Comparison of ENCODE assay signal across 1 cellular context in genomic region chr22:27628891-27629631, GRCh38.
TF ChIP-seq lines count a peak whose summit lies in the region.

No MANE protein-coding gene starts in this region.

TF ChIP-seq in HCT116, 20 proteins besides CTCF, POLR2A, EP300 and RAD21 (continued from another document):
- TF ChIP-seq JUND (IDR thresholded peaks at IDR 0.05) (no peak), EZH2 (IDR thresholded peaks at IDR 0.05) (no peak), EGR1 (IDR thresholded peaks at IDR 0.05; ENCODE audit: low read depth) (peak; percentile 50; the same call in 1 of the 2 replicates), TCF7L2 (IDR thresholded peaks at IDR 0.05; ENCODE audit: borderline replicate concordance, extremely low read depth, insufficient read depth, insufficient read length) (no peak), POLR2AphosphoS5 (IDR thresholded peaks at IDR 0.05; ENCODE audit: low read depth, low read length) (no peak), YY1 (IDR thresholded peaks at IDR 0.05; ENCODE audit: extremely low read depth, insufficient replicate concordance, low read depth, low read length) (no peak)
TF ChIP-seq in HCT116: peak in this region for 3.
